ENCODE assay signal across 8 cellular contexts in genomic region chr1:180155202-180155682, GRCh38. TPM values are rescaled to one million over a fixed set of nuclear protein-coding genes. Genes with fewer than 3 reads are reported as not detected.
DNase-seq lines count a peak whose midpoint lies in the region; ATAC-seq and TF ChIP-seq lines count a peak whose summit lies in the region.

No MANE protein-coding gene starts in this region.

- H3K9ac ChIP-seq in OCI-LY3 (ENCODE audit: low read length) (peak overlapping the region; percentile 53), mammary epithelial cell (ENCODE audit: insufficient read depth, low read length) (peak overlapping the region; percentile 49)

- ATAC-seq in left lobe of liver (no peak), HG02885 (IDR thresholded peaks at IDR 0.05; ENCODE audit: poor library complexity, unreplicated experiment) (no peak)
- no peak for ATAC-seq in stimulated activated naive CD8-positive, alpha-beta T cell treated with anti-CD3 and anti-CD28 coated beads, Interleukin-15, Interleukin-2, amounts not matched to agents 100 U/mL and 50 U/mL, for 24 hours

- peaks cover 16% of the 10 kb centered on the region for H3K4me1 ChIP-seq in OCI-LY3 (ENCODE audit: low read length)
- peaks cover 34% of the 10 kb centered on the region for H3K4me1 ChIP-seq in mammary epithelial cell (ENCODE audit: insufficient read depth, low read length)

- H3K27ac ChIP-seq in OCI-LY3 (ENCODE audit: low read length): no peak overlapping the region
- H3K27ac ChIP-seq in mammary epithelial cell (ENCODE audit: insufficient read depth, low read depth, low read length): no peak overlapping the region

- H4K20me1 ChIP-seq in OCI-LY3 (ENCODE audit: insufficient read depth, low read length) (no peaks in the 10 kb centered on the region), mammary epithelial cell (ENCODE audit: insufficient read depth, low read length) (no peaks in the 10 kb centered on the region)

- in situ Hi-C loops in mammary epithelial cell (cut with MboI; ENCODE audit: low sequenced_read_pairs in 2 of 2): loop anchor here (10.0 to 25.0 kb wide), 2 partner anchors 270 to 443 kb away; partner anchors contain the start of gene TOR1AIP1 (in 1 of the 2)

- H2AFZ ChIP-seq in OCI-LY3 (ENCODE audit: low read depth, low read length) (peak overlapping the region; percentile 70), mammary epithelial cell (ENCODE audit: low read depth, low read length) (peak overlapping the region; percentile 97)

- no peaks in the 10 kb centered on the region for H3K9me3 Mint-ChIP-seq in activated CD4-positive, alpha-beta T cell treated with anti-CD3 and anti-CD28 coated beads, Interleukin-2, amount 10 ng/mL, durations not matched to agents 24 days and 14 days

- H3K36me3 ChIP-seq in OCI-LY3 (replicated peaks; ENCODE audit: low read depth, low read length) (no peaks in the 10 kb centered on the region), mammary epithelial cell (ENCODE audit: insufficient read depth, low read length) (no peaks in the 10 kb centered on the region)

- H3K79me2 ChIP-seq in OCI-LY3 (ENCODE audit: low read length) (no peaks in the 10 kb centered on the region), mammary epithelial cell (ENCODE audit: insufficient read depth, low read length) (peaks cover 50% of the 10 kb centered on the region)

- peaks cover 34% of the 10 kb centered on the region for H3K4me1 Mint-ChIP-seq in activated CD4-positive, alpha-beta T cell treated with anti-CD3 and anti-CD28 coated beads, Interleukin-2, amount 10 ng/mL, durations not matched to agents 24 days and 14 days

- TF ChIP-seq CTCF in OCI-LY3 (IDR thresholded peaks at IDR 0.05; ENCODE audit: low read depth, low read length): no peak
- TF ChIP-seq CTCF in mammary epithelial cell (conservative IDR thresholded peaks at IDR 0.05 in 1 of 2, IDR thresholded peaks at IDR 0.05 in 1 of 2; ENCODE audit: extremely low read depth in 1 of 2, insufficient read depth in 1 of 2, low read depth in 1 of 2, low read length in 2 of 2): no peak

- peak overlapping the region; percentile 93 for H3K4me2 ChIP-seq in OCI-LY3 (ENCODE audit: low read length)
- peak overlapping the region; percentile 99 for H3K4me2 ChIP-seq in mammary epithelial cell (ENCODE audit: insufficient read depth, low read depth, low read length)

- no peaks in the 10 kb centered on the region for H3K27me3 ChIP-seq in OCI-LY3 (ENCODE audit: low read depth, low read length)
- no peaks in the 10 kb centered on the region for H3K27me3 ChIP-seq in mammary epithelial cell (ENCODE audit: insufficient read depth, low read length)

- BruUV-seq in mammary epithelial cell (replicated peaks; lab: Mats Ljungman, UMichigan): no TSS peak

- peak overlapping the region; percentile 95 for H3K4me3 Mint-ChIP-seq in activated CD4-positive, alpha-beta T cell treated with anti-CD3 and anti-CD28 coated beads, Interleukin-2, amount 10 ng/mL, durations not matched to agents 24 days and 14 days

- dilution Hi-C loops in mammary epithelial cell (cut with HindIII; ENCODE audit: low sequenced_read_pairs): no loop called here

- intact Hi-C loops in activated CD4-positive, alpha-beta T cell treated with anti-CD3 and anti-CD28 coated beads, Interleukin-2, amount 10 ng/mL, durations not matched to agents 24 days and 14 days (cut with micrococcal nuclease): loop anchor here (1.0 to 10.0 kb wide), 3 partner anchors 272 to 790 kb away; partner anchors contain the start of genes AXDND1, TOR1AIP1 and TOR1AIP2
- intact Hi-C loops in mammary epithelial cell (cut with micrococcal nuclease): no loop called here

- no peaks in the 10 kb centered on the region for H3K27me3 Mint-ChIP-seq in activated CD4-positive, alpha-beta T cell treated with anti-CD3 and anti-CD28 coated beads, Interleukin-2, amount 10 ng/mL, durations not matched to agents 24 days and 14 days

- H3K9me3 ChIP-seq in OCI-LY3 (ENCODE audit: insufficient read depth, low read length): no peaks in the 10 kb centered on the region
- H3K9me3 ChIP-seq in mammary epithelial cell (replicated peaks; ENCODE audit: insufficient read depth, low read length): no peaks in the 10 kb centered on the region

- H3K27ac Mint-ChIP-seq in activated CD4-positive, alpha-beta T cell treated with anti-CD3 and anti-CD28 coated beads, Interleukin-2, amount 10 ng/mL, durations not matched to agents 24 days and 14 days: peak overlapping the region; percentile 93

- CTCF ChIA-PET in mammary epithelial cell (lab: Charles Lee; ENCODE audit: low non-redundant PET): interaction anchor here (0.9 kb wide), 1 partner anchor 15 kb away, joined by 12 read pairs; no protein-coding TSS in a partner anchor

- peaks cover 3% of the 10 kb centered on the region for H3K36me3 Mint-ChIP-seq in activated CD4-positive, alpha-beta T cell treated with anti-CD3 and anti-CD28 coated beads, Interleukin-2, amount 10 ng/mL, durations not matched to agents 24 days and 14 days (ENCODE audit: low read depth)

- peak overlapping the region; percentile 92 for H3K4me3 ChIP-seq in OCI-LY3 (ENCODE audit: low read length)
- H3K4me3 ChIP-seq in mammary epithelial cell (replicated peaks in 1 of 3; ENCODE audit: insufficient read depth in 1 of 3, low read depth in 2 of 3, low read length in 3 of 3): peak overlapping the region; percentile 83 to 92 (median 83)

- WGBS in mammary epithelial cell (ENCODE audit: low coverage, missing lambda C conversion rate): 5% methylated on average over 16 of the region's 26 CpGs

- DNase-seq in activated CD4-positive, alpha-beta T cell treated with anti-CD3 and anti-CD28 coated beads, Interleukin-2, amount 10 ng/mL, durations not matched to agents 24 days and 14 days: peak; percentile 76
- no peak for DNase-seq in activated CD4-positive, alpha-beta T cell treated with anti-CD3 and anti-CD28 coated beads for 48 hours
- no peak for DNase-seq in mammary epithelial cell
- DNase-seq in left lobe of liver (ENCODE audit: low spot score): peak; percentile 49
- peak; percentile 34 for DNase-seq in stimulated activated naive CD8-positive, alpha-beta T cell treated with anti-CD3 and anti-CD28 coated beads, Interleukin-15, Interleukin-2, amounts not matched to agents 100 U/mL and 50 U/mL, for 24 hours
- no peak for DNase-seq in germinal center (ENCODE audit: low spot score)

RNA-seq across cellular contexts. Expression of gene QSOX1, which starts 0.6 kb away (rescaled TPM):
- 54.2 and 56.2 TPM in 2 replicates for total RNA-seq in activated CD4-positive, alpha-beta T cell treated with anti-CD3 and anti-CD28 coated beads, Interleukin-2, amount 10 ng/mL, durations not matched to agents 24 days and 14 days
- total RNA-seq in mammary epithelial cell (100 to 1,000 TPM in 1 of 2 donors, 10 to 100 TPM in 1; 92.4 to 120 TPM), left lobe of liver (41.1 TPM)
- 60.4 TPM for polyA plus RNA-seq in mammary epithelial cell
- 61.8 TPM for polyA minus RNA-seq in mammary epithelial cell

Comparison
In these comparisons a context has a peak if more than half of its experiments do, and no peak if none do; other contexts are left out.
1. DNase-seq: peak in activated CD4-positive, alpha-beta T cell treated with anti-CD3 and anti-CD28 coated beads, Interleukin-2, amount 10 ng/mL, durations not matched to agents 24 days and 14 days (single experiment), left lobe of liver (single experiment) and stimulated activated naive CD8-positive, alpha-beta T cell treated with anti-CD3 and anti-CD28 coated beads, Interleukin-15, Interleukin-2, amounts not matched to agents 100 U/mL and 50 U/mL, for 24 hours (single experiment); none in activated CD4-positive, alpha-beta T cell treated with anti-CD3 and anti-CD28 coated beads for 48 hours (single experiment), mammary epithelial cell (single experiment) and germinal center (single experiment).